In the genomic region with DNA sequence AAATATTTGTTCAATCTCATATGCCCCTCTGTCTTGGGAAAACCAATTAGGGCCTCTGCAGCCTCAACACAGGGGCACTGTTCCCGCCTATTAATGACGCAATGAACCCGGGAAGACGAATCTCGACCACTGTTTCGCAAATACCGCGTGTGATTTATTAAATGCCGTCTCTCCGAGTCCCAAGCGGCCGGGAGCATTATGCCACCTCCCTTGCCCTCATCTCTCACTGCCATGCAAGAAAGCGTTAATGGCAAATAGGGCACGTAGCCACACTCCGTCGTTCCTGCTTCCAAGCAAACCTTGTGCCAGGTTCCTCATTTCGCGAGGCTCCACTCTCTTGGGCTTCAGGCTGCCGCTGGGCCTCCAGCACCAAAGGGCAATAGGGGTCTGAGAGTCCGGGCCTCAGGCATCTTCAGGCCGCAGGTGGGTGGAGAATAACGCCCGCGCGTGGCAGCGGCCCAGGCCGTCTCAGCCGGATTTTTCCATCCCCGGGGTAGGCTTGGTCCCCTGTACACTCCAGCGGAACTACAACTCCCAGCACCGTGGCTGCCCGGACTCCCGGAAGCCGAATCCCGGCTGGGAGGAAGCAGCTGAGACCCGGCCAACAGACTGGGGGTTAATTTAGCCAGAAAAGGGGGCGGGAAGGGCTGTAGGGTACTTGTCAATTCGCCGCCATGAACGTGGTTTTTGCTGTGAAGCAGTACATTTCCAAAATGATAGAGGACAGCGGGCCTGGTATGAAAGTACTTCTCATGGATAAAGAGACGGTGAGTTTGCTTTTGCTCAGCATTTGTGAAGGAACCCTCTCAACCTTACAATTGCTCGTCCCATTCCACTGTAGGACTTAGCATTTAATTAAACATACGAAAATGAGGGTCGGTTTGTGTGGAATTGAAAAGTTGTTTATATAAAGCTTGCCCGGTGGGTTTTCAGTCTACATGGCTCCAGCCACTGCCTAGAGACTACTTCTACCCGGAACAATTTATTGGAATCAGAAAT, we compare ENCODE assay signal across 1 cellular context.
TF ChIP-seq lines count a peak whose summit lies in the region.

A gene with protein sequence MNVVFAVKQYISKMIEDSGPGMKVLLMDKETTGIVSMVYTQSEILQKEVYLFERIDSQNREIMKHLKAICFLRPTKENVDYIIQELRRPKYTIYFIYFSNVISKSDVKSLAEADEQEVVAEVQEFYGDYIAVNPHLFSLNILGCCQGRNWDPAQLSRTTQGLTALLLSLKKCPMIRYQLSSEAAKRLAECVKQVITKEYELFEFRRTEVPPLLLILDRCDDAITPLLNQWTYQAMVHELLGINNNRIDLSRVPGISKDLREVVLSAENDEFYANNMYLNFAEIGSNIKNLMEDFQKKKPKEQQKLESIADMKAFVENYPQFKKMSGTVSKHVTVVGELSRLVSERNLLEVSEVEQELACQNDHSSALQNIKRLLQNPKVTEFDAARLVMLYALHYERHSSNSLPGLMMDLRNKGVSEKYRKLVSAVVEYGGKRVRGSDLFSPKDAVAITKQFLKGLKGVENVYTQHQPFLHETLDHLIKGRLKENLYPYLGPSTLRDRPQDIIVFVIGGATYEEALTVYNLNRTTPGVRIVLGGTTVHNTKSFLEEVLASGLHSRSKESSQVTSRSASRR (plus strand): TSS at position 593 of the 999 bp plus-strand sequence. CDS start 82 bp downstream, at position 675.

TF ChIP-seq in HepG2, 621 proteins besides CTCF, POLR2A, EP300 and RAD21 (continued from another document and continues in another):
- TF ChIP-seq, protein P1, sequence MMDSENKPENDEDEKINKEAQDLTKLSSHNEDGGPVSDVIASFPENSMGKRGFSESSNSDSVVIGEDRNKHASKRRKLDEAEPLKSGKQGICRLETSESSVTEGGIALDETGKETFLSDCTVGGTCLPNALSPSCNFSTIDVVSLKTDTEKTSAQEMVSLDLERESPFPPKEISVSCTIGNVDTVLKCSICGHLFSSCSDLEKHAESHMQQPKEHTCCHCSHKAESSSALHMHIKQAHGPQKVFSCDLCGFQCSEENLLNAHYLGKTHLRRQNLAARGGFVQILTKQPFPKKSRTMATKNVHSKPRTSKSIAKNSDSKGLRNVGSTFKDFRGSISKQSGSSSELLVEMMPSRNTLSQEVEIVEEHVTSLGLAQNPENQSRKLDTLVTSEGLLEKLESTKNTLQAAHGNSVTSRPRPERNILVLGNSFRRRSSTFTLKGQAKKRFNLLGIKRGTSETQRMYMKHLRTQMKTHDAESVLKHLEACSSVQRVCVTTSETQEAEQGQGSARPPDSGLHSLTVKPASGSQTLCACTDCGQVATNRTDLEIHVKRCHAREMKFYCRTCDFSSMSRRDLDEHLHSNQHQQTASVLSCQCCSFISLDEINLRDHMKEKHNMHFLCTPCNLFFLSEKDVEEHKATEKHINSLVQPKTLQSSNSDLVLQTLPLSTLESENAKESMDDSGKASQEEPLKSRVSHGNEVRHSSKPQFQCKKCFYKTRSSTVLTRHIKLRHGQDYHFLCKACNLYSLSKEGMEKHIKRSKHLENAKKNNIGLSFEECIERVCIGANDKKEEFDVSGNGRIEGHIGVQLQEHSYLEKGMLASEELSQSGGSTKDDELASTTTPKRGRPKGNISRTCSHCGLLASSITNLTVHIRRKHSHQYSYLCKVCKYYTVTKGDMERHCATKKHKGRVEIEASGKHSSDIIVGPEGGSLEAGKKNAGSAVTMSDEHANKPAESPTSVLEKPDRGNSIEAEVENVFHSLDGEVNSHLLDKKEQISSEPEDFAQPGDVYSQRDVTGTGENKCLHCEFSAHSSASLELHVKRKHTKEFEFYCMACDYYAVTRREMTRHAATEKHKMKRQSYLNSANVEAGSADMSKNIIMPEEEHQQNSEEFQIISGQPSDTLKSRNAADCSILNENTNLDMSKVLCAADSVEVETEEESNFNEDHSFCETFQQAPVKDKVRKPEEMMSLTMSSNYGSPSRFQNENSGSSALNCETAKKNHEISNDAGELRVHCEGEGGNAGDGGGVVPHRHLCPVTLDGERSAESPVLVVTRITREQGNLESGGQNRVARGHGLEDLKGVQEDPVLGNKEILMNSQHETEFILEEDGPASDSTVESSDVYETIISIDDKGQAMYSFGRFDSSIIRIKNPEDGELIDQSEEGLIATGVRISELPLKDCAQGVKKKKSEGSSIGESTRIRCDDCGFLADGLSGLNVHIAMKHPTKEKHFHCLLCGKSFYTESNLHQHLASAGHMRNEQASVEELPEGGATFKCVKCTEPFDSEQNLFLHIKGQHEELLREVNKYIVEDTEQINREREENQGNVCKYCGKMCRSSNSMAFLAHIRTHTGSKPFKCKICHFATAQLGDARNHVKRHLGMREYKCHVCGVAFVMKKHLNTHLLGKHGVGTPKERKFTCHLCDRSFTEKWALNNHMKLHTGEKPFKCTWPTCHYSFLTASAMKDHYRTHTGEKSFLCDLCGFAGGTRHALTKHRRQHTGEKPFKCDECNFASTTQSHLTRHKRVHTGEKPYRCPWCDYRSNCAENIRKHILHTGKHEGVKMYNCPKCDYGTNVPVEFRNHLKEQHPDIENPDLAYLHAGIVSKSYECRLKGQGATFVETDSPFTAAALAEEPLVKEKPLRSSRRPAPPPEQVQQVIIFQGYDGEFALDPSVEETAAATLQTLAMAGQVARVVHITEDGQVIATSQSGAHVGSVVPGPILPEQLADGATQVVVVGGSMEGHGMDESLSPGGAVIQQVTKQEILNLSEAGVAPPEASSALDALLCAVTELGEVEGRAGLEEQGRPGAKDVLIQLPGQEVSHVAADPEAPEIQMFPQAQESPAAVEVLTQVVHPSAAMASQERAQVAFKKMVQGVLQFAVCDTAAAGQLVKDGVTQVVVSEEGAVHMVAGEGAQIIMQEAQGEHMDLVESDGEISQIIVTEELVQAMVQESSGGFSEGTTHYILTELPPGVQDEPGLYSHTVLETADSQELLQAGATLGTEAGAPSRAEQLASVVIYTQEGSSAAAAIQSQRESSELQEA (CRISPR knock-in tag; IDR thresholded peaks at IDR 0.05; ENCODE audit: not compliant biosample characterization): peak; percentile 69
- no peak for TF ChIP-seq SRY (CRISPR knock-in tag; IDR thresholded peaks at IDR 0.05)
- TF ChIP-seq KDM2A (CRISPR knock-in tag; IDR thresholded peaks at IDR 0.05; ENCODE audit: borderline replicate concordance, low read depth): peak; percentile 79
- TF ChIP-seq TARDBP (CRISPR knock-in tag; IDR thresholded peaks at IDR 0.05): peak; percentile 68
- peak; percentile 3; the same call in 1 of the 2 replicates for TF ChIP-seq ZNF121 (CRISPR knock-in tag; IDR thresholded peaks at IDR 0.05)
- TF ChIP-seq, protein P2, sequence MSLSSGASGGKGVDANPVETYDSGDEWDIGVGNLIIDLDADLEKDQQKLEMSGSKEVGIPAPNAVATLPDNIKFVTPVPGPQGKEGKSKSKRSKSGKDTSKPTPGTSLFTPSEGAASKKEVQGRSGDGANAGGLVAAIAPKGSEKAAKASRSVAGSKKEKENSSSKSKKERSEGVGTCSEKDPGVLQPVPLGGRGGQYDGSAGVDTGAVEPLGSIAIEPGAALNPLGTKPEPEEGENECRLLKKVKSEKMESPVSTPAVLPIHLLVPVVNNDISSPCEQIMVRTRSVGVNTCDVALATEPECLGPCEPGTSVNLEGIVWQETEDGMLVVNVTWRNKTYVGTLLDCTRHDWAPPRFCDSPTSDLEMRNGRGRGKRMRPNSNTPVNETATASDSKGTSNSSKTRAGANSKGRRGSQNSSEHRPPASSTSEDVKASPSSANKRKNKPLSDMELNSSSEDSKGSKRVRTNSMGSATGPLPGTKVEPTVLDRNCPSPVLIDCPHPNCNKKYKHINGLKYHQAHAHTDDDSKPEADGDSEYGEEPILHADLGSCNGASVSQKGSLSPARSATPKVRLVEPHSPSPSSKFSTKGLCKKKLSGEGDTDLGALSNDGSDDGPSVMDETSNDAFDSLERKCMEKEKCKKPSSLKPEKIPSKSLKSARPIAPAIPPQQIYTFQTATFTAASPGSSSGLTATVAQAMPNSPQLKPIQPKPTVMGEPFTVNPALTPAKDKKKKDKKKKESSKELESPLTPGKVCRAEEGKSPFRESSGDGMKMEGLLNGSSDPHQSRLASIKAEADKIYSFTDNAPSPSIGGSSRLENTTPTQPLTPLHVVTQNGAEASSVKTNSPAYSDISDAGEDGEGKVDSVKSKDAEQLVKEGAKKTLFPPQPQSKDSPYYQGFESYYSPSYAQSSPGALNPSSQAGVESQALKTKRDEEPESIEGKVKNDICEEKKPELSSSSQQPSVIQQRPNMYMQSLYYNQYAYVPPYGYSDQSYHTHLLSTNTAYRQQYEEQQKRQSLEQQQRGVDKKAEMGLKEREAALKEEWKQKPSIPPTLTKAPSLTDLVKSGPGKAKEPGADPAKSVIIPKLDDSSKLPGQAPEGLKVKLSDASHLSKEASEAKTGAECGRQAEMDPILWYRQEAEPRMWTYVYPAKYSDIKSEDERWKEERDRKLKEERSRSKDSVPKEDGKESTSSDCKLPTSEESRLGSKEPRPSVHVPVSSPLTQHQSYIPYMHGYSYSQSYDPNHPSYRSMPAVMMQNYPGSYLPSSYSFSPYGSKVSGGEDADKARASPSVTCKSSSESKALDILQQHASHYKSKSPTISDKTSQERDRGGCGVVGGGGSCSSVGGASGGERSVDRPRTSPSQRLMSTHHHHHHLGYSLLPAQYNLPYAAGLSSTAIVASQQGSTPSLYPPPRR (CRISPR knock-in tag; IDR thresholded peaks at IDR 0.05; ENCODE audit: borderline replicate concordance): no peak
- TF ChIP-seq, protein P3, sequence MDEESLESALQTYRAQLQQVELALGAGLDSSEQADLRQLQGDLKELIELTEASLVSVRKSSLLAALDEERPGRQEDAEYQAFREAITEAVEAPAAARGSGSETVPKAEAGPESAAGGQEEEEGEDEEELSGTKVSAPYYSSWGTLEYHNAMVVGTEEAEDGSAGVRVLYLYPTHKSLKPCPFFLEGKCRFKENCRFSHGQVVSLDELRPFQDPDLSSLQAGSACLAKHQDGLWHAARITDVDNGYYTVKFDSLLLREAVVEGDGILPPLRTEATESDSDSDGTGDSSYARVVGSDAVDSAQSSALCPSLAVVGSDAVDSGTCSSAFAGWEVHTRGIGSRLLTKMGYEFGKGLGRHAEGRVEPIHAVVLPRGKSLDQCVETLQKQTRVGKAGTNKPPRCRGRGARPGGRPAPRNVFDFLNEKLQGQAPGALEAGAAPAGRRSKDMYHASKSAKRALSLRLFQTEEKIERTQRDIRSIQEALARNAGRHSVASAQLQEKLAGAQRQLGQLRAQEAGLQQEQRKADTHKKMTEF (CRISPR knock-in tag; IDR thresholded peaks at IDR 0.05): peak; percentile 55
- TF ChIP-seq, protein P4, sequence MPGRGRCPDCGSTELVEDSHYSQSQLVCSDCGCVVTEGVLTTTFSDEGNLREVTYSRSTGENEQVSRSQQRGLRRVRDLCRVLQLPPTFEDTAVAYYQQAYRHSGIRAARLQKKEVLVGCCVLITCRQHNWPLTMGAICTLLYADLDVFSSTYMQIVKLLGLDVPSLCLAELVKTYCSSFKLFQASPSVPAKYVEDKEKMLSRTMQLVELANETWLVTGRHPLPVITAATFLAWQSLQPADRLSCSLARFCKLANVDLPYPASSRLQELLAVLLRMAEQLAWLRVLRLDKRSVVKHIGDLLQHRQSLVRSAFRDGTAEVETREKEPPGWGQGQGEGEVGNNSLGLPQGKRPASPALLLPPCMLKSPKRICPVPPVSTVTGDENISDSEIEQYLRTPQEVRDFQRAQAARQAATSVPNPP (CRISPR knock-in tag; IDR thresholded peaks at IDR 0.05): peak; percentile 82
- TF ChIP-seq MIER3 (CRISPR knock-in tag; IDR thresholded peaks at IDR 0.05; ENCODE audit: borderline replicate concordance): no peak
- TF ChIP-seq ZNF350 (CRISPR knock-in tag; IDR thresholded peaks at IDR 0.05; ENCODE audit: borderline replicate concordance, low read depth): peak; percentile 80; the same call in 1 of the 2 replicates
- no peak for TF ChIP-seq ZNF720 (CRISPR knock-in tag; IDR thresholded peaks at IDR 0.05)
- TF ChIP-seq SRSF1 (optimal IDR thresholded peaks at IDR 0.05; ENCODE audit: low read depth, low read length): peak; percentile 42
- TF ChIP-seq, protein P5, sequence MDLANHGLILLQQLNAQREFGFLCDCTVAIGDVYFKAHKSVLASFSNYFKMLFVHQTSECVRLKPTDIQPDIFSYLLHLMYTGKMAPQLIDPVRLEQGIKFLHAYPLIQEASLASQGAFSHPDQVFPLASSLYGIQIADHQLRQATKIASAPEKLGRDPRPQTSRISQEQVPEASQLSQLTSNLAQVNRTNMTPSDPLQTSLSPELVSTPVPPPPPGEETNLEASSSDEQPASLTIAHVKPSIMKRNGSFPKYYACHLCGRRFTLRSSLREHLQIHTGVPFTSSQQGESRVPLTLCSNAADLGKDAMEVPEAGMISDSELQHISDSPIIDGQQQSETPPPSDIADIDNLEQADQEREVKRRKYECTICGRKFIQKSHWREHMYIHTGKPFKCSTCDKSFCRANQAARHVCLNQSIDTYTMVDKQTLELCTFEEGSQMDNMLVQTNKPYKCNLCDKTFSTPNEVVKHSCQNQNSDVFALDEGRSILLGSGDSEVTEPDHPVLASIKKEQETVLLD (CRISPR knock-in tag; IDR thresholded peaks at IDR 0.05; ENCODE audit: low read depth): no peak
- peak; percentile 83; the same call in 1 of the 2 replicates for TF ChIP-seq IRF2 (CRISPR knock-in tag; IDR thresholded peaks at IDR 0.05)
- TF ChIP-seq ZNF547 (CRISPR knock-in tag; IDR thresholded peaks at IDR 0.05): peak; percentile 61; the same call in 1 of the 2 replicates
- no peak for TF ChIP-seq MTA3 (CRISPR knock-in tag; IDR thresholded peaks at IDR 0.05)
- TF ChIP-seq, protein P6, sequence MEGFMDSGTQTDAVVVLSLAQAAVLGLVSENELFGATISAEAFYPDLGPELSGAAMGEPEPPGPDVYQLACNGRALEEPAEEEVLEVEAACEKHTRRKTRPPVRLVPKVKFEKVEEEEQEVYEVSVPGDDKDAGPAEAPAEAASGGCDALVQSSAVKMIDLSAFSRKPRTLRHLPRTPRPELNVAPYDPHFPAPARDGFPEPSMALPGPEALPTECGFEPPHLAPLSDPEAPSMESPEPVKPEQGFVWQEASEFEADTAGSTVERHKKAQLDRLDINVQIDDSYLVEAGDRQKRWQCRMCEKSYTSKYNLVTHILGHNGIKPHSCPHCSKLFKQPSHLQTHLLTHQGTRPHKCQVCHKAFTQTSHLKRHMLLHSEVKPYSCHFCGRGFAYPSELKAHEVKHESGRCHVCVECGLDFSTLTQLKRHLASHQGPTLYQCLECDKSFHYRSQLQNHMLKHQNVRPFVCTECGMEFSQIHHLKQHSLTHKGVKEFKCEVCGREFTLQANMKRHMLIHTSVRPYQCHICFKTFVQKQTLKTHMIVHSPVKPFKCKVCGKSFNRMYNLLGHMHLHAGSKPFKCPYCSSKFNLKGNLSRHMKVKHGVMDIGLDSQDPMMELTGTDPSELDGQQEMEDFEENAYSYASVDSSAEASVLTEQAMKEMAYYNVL (CRISPR knock-in tag; IDR thresholded peaks at IDR 0.05; ENCODE audit: borderline replicate concordance): 0 out of 2 replicates have a peak, but pooled peaks have one; percentile 57
- TF ChIP-seq FOXK1 (CRISPR knock-in tag; IDR thresholded peaks at IDR 0.05; ENCODE audit: borderline replicate concordance, low read depth): peak; percentile 62; the same call in 1 of the 2 replicates
- no peak for TF ChIP-seq U2AF2 (IDR thresholded peaks at IDR 0.05; ENCODE audit: low read depth, low read length)
- peak; percentile 63; the same call in 1 of the 2 replicates for TF ChIP-seq ZMYM2 (CRISPR knock-in tag; IDR thresholded peaks at IDR 0.05)
- no peak; the same call in 1 of the 2 replicates for TF ChIP-seq KLF11 (CRISPR knock-in tag; IDR thresholded peaks at IDR 0.05)
- TF ChIP-seq, protein P7, sequence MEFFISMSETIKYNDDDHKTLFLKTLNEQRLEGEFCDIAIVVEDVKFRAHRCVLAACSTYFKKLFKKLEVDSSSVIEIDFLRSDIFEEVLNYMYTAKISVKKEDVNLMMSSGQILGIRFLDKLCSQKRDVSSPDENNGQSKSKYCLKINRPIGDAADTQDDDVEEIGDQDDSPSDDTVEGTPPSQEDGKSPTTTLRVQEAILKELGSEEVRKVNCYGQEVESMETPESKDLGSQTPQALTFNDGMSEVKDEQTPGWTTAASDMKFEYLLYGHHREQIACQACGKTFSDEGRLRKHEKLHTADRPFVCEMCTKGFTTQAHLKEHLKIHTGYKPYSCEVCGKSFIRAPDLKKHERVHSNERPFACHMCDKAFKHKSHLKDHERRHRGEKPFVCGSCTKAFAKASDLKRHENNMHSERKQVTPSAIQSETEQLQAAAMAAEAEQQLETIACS (CRISPR knock-in tag; IDR thresholded peaks at IDR 0.05): no peak
- no peak for TF ChIP-seq STAG1 (CRISPR knock-in tag; IDR thresholded peaks at IDR 0.05)
